Comparison of ENCODE assay signal across 1 cellular context in the genomic region with DNA sequence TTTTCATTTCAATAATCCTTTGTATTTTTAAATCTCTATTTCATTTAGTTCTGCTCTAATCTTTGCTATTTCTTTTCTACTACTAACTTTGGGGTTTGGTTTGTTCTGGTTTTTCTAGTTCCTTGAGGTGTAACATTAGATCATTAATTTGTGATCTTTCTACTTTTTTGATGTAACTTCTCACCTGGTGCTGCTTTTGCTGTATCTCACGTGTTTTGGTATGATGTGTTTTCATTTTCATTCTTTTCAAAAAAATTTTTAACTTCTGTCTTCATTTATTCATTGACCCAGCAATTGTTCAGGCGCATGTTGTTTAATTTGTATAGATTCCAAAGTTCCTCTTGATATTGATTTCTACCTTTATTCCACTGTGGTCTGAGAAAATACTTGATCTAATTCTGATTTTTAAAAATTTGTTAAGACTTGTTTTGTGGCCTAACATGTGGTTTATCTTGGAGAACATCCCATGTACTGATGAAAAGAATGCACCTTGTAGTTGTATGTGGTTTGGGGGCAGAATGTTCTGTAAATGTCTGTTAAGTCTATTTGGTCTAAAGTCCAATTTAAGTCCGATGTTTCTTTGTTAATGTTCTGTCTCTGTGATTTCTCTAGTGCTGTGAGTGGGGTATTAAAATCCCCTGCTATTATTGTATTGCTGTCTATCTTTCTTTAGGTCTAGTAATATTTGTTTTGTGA.
TF ChIP-seq lines count a peak whose summit lies in the region.

No MANE protein-coding gene starts in this region.

TF ChIP-seq in GM12878, 131 proteins besides CTCF, POLR2A, EP300 and RAD21 (continues in another document):
- TF ChIP-seq MTA2 (IDR thresholded peaks at IDR 0.05; ENCODE audit: low read depth) = 0 out of 2 replicates have a peak, but pooled peaks have one; percentile 25
- TF ChIP-seq USF2 (IDR thresholded peaks at IDR 0.05; ENCODE audit: borderline replicate concordance, low read depth, low read length) = no peak
- TF ChIP-seq JUNB (IDR thresholded peaks at IDR 0.05) = 0 out of 2 replicates have a peak, but pooled peaks have one; percentile 15
- TF ChIP-seq YY1 (IDR thresholded peaks at IDR 0.05; ENCODE audit: low read depth, low read length) = no peak
- TF ChIP-seq SMAD1 (IDR thresholded peaks at IDR 0.05; ENCODE audit: low read depth, partially characterized antibody) = no peak
- no peak for TF ChIP-seq PAX5 (IDR thresholded peaks at IDR 0.05; ENCODE audit: borderline replicate concordance, low read depth, low read length)
- TF ChIP-seq MYB (IDR thresholded peaks at IDR 0.05; ENCODE audit: borderline replicate concordance, low read depth, low read length) = no peak
- no peak for TF ChIP-seq WRNIP1 (IDR thresholded peaks at IDR 0.05; ENCODE audit: borderline replicate concordance, low read depth, low read length)
- no peak for TF ChIP-seq RCOR1 (conservative IDR thresholded peaks at IDR 0.05; ENCODE audit: low read depth, low read length)
- no peak for TF ChIP-seq HSF1 (IDR thresholded peaks at IDR 0.05; ENCODE audit: low read depth, low read length)
- TF ChIP-seq RFX5 (IDR thresholded peaks at IDR 0.05; ENCODE audit: low read depth, low read length) = no peak
- TF ChIP-seq MYC (IDR thresholded peaks at IDR 0.05; ENCODE audit: insufficient read depth, insufficient read length, insufficient replicate concordance, low read length, severe bottlenecking) = no peak
- TF ChIP-seq, protein P1, sequence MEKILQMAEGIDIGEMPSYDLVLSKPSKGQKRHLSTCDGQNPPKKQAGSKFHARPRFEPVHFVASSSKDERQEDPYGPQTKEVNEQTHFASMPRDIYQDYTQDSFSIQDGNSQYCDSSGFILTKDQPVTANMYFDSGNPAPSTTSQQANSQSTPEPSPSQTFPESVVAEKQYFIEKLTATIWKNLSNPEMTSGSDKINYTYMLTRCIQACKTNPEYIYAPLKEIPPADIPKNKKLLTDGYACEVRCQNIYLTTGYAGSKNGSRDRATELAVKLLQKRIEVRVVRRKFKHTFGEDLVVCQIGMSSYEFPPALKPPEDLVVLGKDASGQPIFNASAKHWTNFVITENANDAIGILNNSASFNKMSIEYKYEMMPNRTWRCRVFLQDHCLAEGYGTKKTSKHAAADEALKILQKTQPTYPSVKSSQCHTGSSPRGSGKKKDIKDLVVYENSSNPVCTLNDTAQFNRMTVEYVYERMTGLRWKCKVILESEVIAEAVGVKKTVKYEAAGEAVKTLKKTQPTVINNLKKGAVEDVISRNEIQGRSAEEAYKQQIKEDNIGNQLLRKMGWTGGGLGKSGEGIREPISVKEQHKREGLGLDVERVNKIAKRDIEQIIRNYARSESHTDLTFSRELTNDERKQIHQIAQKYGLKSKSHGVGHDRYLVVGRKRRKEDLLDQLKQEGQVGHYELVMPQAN (conservative IDR thresholded peaks at IDR 0.05) = no peak
- TF ChIP-seq PKNOX1 (IDR thresholded peaks at IDR 0.05) = no peak
- TF ChIP-seq BMI1 (IDR thresholded peaks at IDR 0.05; ENCODE audit: borderline replicate concordance) = no peak
- no peak for TF ChIP-seq MAX (IDR thresholded peaks at IDR 0.05; ENCODE audit: low read depth, low read length)
- TF ChIP-seq ZNF622 (IDR thresholded peaks at IDR 0.05) = no peak
- TF ChIP-seq EGR1 (IDR thresholded peaks at IDR 0.05; ENCODE audit: borderline replicate concordance in 1 of 2, low read depth in 2 of 2, low read length in 2 of 2) = no peak
- no peak for TF ChIP-seq POLR2AphosphoS2 (IDR thresholded peaks at IDR 0.05; ENCODE audit: low read depth, low read length)
- TF ChIP-seq ETV6 (conservative IDR thresholded peaks at IDR 0.05 in 1 of 2, IDR thresholded peaks at IDR 0.05 in 1 of 2; ENCODE audit: borderline replicate concordance in 1 of 2, low read depth in 1 of 2) = no peak
- no peak for TF ChIP-seq CHD1 (IDR thresholded peaks at IDR 0.05; ENCODE audit: low read depth, low read length)
- TF ChIP-seq KDM1A (IDR thresholded peaks at IDR 0.05; ENCODE audit: borderline replicate concordance) = no peak
- no peak for TF ChIP-seq CHD4 (IDR thresholded peaks at IDR 0.05)
- TF ChIP-seq ZNF24 (IDR thresholded peaks at IDR 0.05) = 0 out of 2 replicates have a peak, but pooled peaks have one; percentile 24
- TF ChIP-seq, protein P2, sequence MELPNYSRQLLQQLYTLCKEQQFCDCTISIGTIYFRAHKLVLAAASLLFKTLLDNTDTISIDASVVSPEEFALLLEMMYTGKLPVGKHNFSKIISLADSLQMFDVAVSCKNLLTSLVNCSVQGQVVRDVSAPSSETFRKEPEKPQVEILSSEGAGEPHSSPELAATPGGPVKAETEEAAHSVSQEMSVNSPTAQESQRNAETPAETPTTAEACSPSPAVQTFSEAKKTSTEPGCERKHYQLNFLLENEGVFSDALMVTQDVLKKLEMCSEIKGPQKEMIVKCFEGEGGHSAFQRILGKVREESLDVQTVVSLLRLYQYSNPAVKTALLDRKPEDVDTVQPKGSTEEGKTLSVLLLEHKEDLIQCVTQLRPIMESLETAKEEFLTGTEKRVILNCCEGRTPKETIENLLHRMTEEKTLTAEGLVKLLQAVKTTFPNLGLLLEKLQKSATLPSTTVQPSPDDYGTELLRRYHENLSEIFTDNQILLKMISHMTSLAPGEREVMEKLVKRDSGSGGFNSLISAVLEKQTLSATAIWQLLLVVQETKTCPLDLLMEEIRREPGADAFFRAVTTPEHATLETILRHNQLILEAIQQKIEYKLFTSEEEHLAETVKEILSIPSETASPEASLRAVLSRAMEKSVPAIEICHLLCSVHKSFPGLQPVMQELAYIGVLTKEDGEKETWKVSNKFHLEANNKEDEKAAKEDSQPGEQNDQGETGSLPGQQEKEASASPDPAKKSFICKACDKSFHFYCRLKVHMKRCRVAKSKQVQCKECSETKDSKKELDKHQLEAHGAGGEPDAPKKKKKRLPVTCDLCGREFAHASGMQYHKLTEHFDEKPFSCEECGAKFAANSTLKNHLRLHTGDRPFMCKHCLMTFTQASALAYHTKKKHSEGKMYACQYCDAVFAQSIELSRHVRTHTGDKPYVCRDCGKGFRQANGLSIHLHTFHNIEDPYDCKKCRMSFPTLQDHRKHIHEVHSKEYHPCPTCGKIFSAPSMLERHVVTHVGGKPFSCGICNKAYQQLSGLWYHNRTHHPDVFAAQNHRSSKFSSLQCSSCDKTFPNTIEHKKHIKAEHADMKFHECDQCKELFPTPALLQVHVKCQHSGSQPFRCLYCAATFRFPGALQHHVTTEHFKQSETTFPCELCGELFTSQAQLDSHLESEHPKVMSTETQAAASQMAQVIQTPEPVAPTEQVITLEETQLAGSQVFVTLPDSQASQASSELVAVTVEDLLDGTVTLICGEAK (IDR thresholded peaks at IDR 0.05; ENCODE audit: borderline replicate concordance) = no peak
- TF ChIP-seq SIX5 (IDR thresholded peaks at IDR 0.05; ENCODE audit: low read depth, low read length, severe bottlenecking) = no peak
- TF ChIP-seq CREB1 (IDR thresholded peaks at IDR 0.05; ENCODE audit: low read depth) = no peak
- peak; percentile 66 to 77 for TF ChIP-seq BHLHE40 (IDR thresholded peaks at IDR 0.05; ENCODE audit: borderline replicate concordance in 1 of 2, low read depth in 2 of 2, low read length in 1 of 2)
- no peak for TF ChIP-seq SUZ12 (IDR thresholded peaks at IDR 0.05; ENCODE audit: unreplicated experiment)
- TF ChIP-seq, protein P3, sequence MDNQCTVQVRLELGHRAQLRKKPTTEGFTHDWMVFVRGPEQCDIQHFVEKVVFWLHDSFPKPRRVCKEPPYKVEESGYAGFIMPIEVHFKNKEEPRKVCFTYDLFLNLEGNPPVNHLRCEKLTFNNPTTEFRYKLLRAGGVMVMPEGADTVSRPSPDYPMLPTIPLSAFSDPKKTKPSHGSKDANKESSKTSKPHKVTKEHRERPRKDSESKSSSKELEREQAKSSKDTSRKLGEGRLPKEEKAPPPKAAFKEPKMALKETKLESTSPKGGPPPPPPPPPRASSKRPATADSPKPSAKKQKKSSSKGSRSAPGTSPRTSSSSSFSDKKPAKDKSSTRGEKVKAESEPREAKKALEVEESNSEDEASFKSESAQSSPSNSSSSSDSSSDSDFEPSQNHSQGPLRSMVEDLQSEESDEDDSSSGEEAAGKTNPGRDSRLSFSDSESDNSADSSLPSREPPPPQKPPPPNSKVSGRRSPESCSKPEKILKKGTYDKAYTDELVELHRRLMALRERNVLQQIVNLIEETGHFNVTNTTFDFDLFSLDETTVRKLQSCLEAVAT (IDR thresholded peaks at IDR 0.05) = peak; percentile 70; the same call in 1 of the 2 replicates
- no peak for TF ChIP-seq FOXM1 (IDR thresholded peaks at IDR 0.05; ENCODE audit: low read depth, low read length)
- no peak for TF ChIP-seq HDGF (IDR thresholded peaks at IDR 0.05)
- TF ChIP-seq RUNX3 (IDR thresholded peaks at IDR 0.05; ENCODE audit: low read length) = 0 out of 2 replicates have a peak, but pooled peaks have one; percentile 23
- TF ChIP-seq YBX1 (IDR thresholded peaks at IDR 0.05) = no peak
- TF ChIP-seq IRF4 (IDR thresholded peaks at IDR 0.05; ENCODE audit: low read depth, low read length) = no peak
- no peak for TF ChIP-seq ATF2 (IDR thresholded peaks at IDR 0.05; ENCODE audit: low read length)
- TF ChIP-seq EED (IDR thresholded peaks at IDR 0.05; ENCODE audit: low read depth) = no peak
- TF ChIP-seq ZSCAN29 (IDR thresholded peaks at IDR 0.05) = no peak
- no peak for TF ChIP-seq CUX1 (IDR thresholded peaks at IDR 0.05; ENCODE audit: insufficient replicate concordance, low read depth, low read length)
- TF ChIP-seq SREBF2 (IDR thresholded peaks at IDR 0.05; ENCODE audit: low read length) = no peak
- TF ChIP-seq HDAC6 (IDR thresholded peaks at IDR 0.05; ENCODE audit: unreplicated experiment) = no peak
- no peak for TF ChIP-seq ZZZ3 (IDR thresholded peaks at IDR 0.05; ENCODE audit: control insufficient read depth, insufficient read length, low read depth)
- TF ChIP-seq ZNF217 (IDR thresholded peaks at IDR 0.05) = no peak
